ENCODE assay signal across 3 cellular contexts in genomic region chr18:71030085-71030484, GRCh38.
DNase-seq lines count a peak whose midpoint lies in the region; TF ChIP-seq lines count a peak whose summit lies in the region.
"Not testable (repeated sequence)": the region's sequence is repeated elsewhere in the genome, so short reads cannot be mapped to it uniquely, and the experiment has no call there.

No MANE protein-coding gene starts in this region.

- TF ChIP-seq CTCF in neural crest cell (conservative IDR thresholded peaks at IDR 0.05); neural progenitor cell (IDR thresholded peaks at IDR 0.05): not testable (repeated sequence)

- not testable (repeated sequence) for H3K4me3 Mint-ChIP-seq in activated CD4-positive, alpha-beta T cell treated with anti-CD3 and anti-CD28 coated beads, Interleukin-2, amount 10 ng/mL, durations not matched to agents 7 days and 5 days; neural crest cell; neural progenitor cell

- H4K20me1 ChIP-seq in neural progenitor cell (ENCODE audit: low read depth) = not testable (repeated sequence)

- peaks cover 18% of the 10 kb centered on the region for H3K9me3 Mint-ChIP-seq in activated CD4-positive, alpha-beta T cell treated with anti-CD3 and anti-CD28 coated beads, Interleukin-2, amount 10 ng/mL, durations not matched to agents 7 days and 5 days
- H3K9me3 Mint-ChIP-seq in neural crest cell = not testable (repeated sequence)
- H3K9me3 Mint-ChIP-seq in neural progenitor cell = peaks cover 11% of the 10 kb centered on the region

- H3K9me3 ChIP-seq in neural progenitor cell (ENCODE audit: low read depth) = not testable (repeated sequence)

- not testable (repeated sequence) for H3K36me3 ChIP-seq in neural progenitor cell

- H3K4me3 ChIP-seq in neural progenitor cell = not testable (repeated sequence)

- H3K36me3 Mint-ChIP-seq in activated CD4-positive, alpha-beta T cell treated with anti-CD3 and anti-CD28 coated beads, Interleukin-2, amount 10 ng/mL, durations not matched to agents 7 days and 5 days (ENCODE audit: low read depth); neural crest cell (ENCODE audit: low read depth); neural progenitor cell: not testable (repeated sequence)

- POLR2A ChIA-PET in activated CD4-positive, alpha-beta T cell treated with anti-CD3 and anti-CD28 coated beads, Interleukin-2, amount 10 ng/mL, durations not matched to agents 7 days and 5 days (lab: Charles Lee) = not testable (repeated sequence)

- H3K27ac ChIP-seq in neural progenitor cell = not testable (repeated sequence)

- not testable (repeated sequence) for H3K27me3 Mint-ChIP-seq in activated CD4-positive, alpha-beta T cell treated with anti-CD3 and anti-CD28 coated beads, Interleukin-2, amount 10 ng/mL, durations not matched to agents 7 days and 5 days; neural crest cell (ENCODE audit: low read depth); neural progenitor cell (ENCODE audit: insufficient read depth, low read depth)

- not testable (repeated sequence) for H3K9ac ChIP-seq in neural progenitor cell

- not testable (repeated sequence) for H3F3A ChIP-seq in neural progenitor cell (ENCODE audit: low read depth)

- H3K4me1 Mint-ChIP-seq in activated CD4-positive, alpha-beta T cell treated with anti-CD3 and anti-CD28 coated beads, Interleukin-2, amount 10 ng/mL, durations not matched to agents 7 days and 5 days; neural crest cell; neural progenitor cell: not testable (repeated sequence)

- not testable (repeated sequence) for DNase-seq in activated CD4-positive, alpha-beta T cell treated with anti-CD3 and anti-CD28 coated beads, Interleukin-2, amount 10 ng/mL, durations not matched to agents 7 days and 5 days; neural crest cell (ENCODE audit: low read depth, low spot score); neural progenitor cell (ENCODE audit: low spot score)

- H2AFZ ChIP-seq in neural progenitor cell (replicated peaks) = not testable (repeated sequence)

- not testable (repeated sequence) for H3K27me3 ChIP-seq in neural progenitor cell

- peak overlapping the region; percentile 7 for H3K27ac Mint-ChIP-seq in activated CD4-positive, alpha-beta T cell treated with anti-CD3 and anti-CD28 coated beads, Interleukin-2, amount 10 ng/mL, durations not matched to agents 7 days and 5 days
- H3K27ac Mint-ChIP-seq in neural crest cell (ENCODE audit: unreplicated experiment) (peak overlapping the region; percentile 62), neural progenitor cell (peak overlapping the region; percentile 66)

- not testable (repeated sequence) for H3K4me2 ChIP-seq in neural progenitor cell

- CTCF ChIA-PET in activated CD4-positive, alpha-beta T cell treated with anti-CD3 and anti-CD28 coated beads, Interleukin-2, amount 10 ng/mL, durations not matched to agents 7 days and 5 days (lab: Charles Lee) = not testable (repeated sequence)

- H3K4me1 ChIP-seq in neural progenitor cell = not testable (repeated sequence)

- not testable (repeated sequence) for H3K79me2 ChIP-seq in neural progenitor cell (ENCODE audit: low read depth)

Comparison
In these comparisons a context has a peak if more than half of its experiments do, and no peak if none do; other contexts are left out.
1. H3K27ac Mint-ChIP-seq: peak in every context shown above with its lines; median percentile 66 in neural progenitor cell; 62 in neural crest cell; 7 in activated CD4-positive, alpha-beta T cell treated with anti-CD3 and anti-CD28 coated beads, Interleukin-2, amount 10 ng/mL, durations not matched to agents 7 days and 5 days.